29 cellular contexts compared by ENCODE assay signal in the genomic region with DNA sequence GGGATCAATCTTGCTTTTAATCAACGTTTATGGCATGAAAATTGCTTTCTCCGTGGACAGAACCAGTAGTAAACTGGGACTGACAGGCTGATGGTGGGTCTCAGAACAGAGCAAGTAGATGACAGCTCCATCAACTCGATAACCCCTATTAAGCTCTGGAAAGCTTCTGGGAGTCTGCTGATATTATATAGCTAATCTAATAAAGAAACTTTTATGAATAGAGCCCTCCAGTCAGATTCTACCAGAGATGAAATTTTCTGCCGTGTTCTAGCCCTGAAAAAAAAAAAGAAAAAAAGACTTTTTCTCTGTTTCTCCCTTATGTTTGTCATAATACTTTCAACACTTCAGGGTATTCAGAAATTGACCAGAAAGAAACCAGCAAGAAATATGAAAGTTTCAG.
"Had no signal": no experiment of that assay in that cellular context is flagged by ENCODE, and none has a peak within 500 bp of the region (broad histone marks: within the 10 kb centered on the region; RNA-seq: fewer than 3 reads in every experiment).

No MANE protein-coding gene starts in this region.

- DNase-seq: activated B cell treated with CpG ODN at 0.5 μM for 24 hours; activated CD4-positive, alpha-beta memory T cell treated with anti-CD3 and anti-CD28 coated beads for 36 hours; activated CD4-positive, alpha-beta T cell treated with anti-CD3 and anti-CD28 coated beads for 4 hours; activated CD4-positive, alpha-beta T cell treated with anti-CD3 and anti-CD28 coated beads, Interleukin-2, amount 10 ng/mL, durations not matched to agents 24 days and 14 days; activated CD4-positive, alpha-beta T cell treated with anti-CD3 and anti-CD28 coated beads, Interleukin-2, amount 50 U/mL, for 1 hour; activated CD4-positive, alpha-beta T cell treated with anti-CD3 and anti-CD28 coated beads, Interleukin-2, amount 50 U/mL, for 4 hours; activated CD4-positive, CD25-positive, alpha-beta regulatory T cell treated with anti-CD3 and anti-CD28 coated beads, Interleukin-2, amount 50 U/mL, for 72 hours; activated CD8-positive, alpha-beta memory T cell treated with anti-CD3 and anti-CD28 coated beads, Interleukin-2, amount 50 U/mL, for 4 hours; activated CD8-positive, alpha-beta T cell treated with anti-CD3 and anti-CD28 coated beads for 36 hours; activated effector memory CD4-positive, alpha-beta T cell treated with anti-CD3 and anti-CD28 coated beads, Interleukin-2, amount 50 U/mL, for 16 hours; activated gamma-delta T cell treated with Interleukin-2 at 50 U/mL for 16 hours; activated naive CD4-positive, alpha-beta T cell treated with anti-CD3 and anti-CD28 coated beads, Interleukin-2, amount 10 ng/mL, durations not matched to agents 7 days and 5 days; activated naive CD4-positive, alpha-beta T cell treated with Interleukin-2 at 50 U/mL for 16 hours; activated naive CD8-positive, alpha-beta T cell treated with anti-CD3 and anti-CD28 coated beads, Interleukin-2, amount 10 ng/mL, durations not matched to agents 7 days and 5 days; activated naive CD8-positive, alpha-beta T cell treated with anti-CD3 and anti-CD28 coated beads, Interleukin-2, amount 50 U/mL, for 24 hours; activated T-cell treated with anti-CD3 and anti-CD28 coated beads for 4 hours; activated T-cell treated with anti-CD3 and anti-CD28 coated beads, Interleukin-2, amount 50 U/mL, for 1 hour; activated T-cell treated with anti-CD3 and anti-CD28 coated beads, Interleukin-2, amount 50 U/mL, for 4 hours; activated T-cell treated with anti-CD3 and anti-CD28 coated beads, Interleukin-2, amount 50 U/mL, for 72 hours; amygdala; anterior cingulate cortex; caudate nucleus; cerebellar nuclear complex; T-helper 2 cell; T-helper 9 cell had no signal

- H3K27ac ChIP-seq: ascending aorta, cardiac muscle cell, VCaP had no signal

- ATAC-seq: activated CD8-positive, alpha-beta T cell treated with anti-CD3 and anti-CD28 coated beads for 36 hours; activated naive CD8-positive, alpha-beta T cell treated with anti-CD3 and anti-CD28 coated beads, Interleukin-2, amount 50 U/mL, for 24 hours; activated T-cell treated with anti-CD3 and anti-CD28 coated beads, Interleukin-2, amount 50 U/mL, for 4 hours; activated T-cell treated with anti-CD3 and anti-CD28 coated beads, Interleukin-2, amount 50 U/mL, for 72 hours; activated T-helper 17 cell treated with anti-CD3 and anti-CD28 coated beads, Interleukin-2, amount 50 U/mL, for 72 hours had no signal

- H3K36me3 ChIP-seq: ascending aorta, cardiac muscle cell had no signal

- H3K4me3 ChIP-seq: ascending aorta, cardiac muscle cell had no signal

- H3K9me3 ChIP-seq: ascending aorta had no signal
